ENCODE assay signal across 8 cellular contexts in genomic region chr10:32445036-32445435, GRCh38. TPM values are rescaled to one million over a fixed set of nuclear protein-coding genes. Genes with fewer than 3 reads are reported as not detected.
A peak's percentile ranks its signal among the peaks of the same experiment; 100 is the strongest.
DNase-seq lines count a peak whose midpoint lies in the region; ATAC-seq, FAIRE-seq and TF ChIP-seq lines count a peak whose summit lies in the region.

No MANE protein-coding gene starts in this region.

- no peaks in the 10 kb centered on the region for H3F3A ChIP-seq in smooth muscle cell (ENCODE audit: low read depth)

- no peak overlapping the region for H2AFZ ChIP-seq in fibroblast of lung (ENCODE audit: low read length)
- no peak overlapping the region for H2AFZ ChIP-seq in smooth muscle cell (ENCODE audit: low read depth)

- H3K9me3 ChIP-seq in RWPE2 (ENCODE audit: severe bottlenecking) (no peaks in the 10 kb centered on the region), fibroblast of lung (ENCODE audit: control insufficient read depth, insufficient read depth, low read depth, low read length) (no peaks in the 10 kb centered on the region), smooth muscle cell (replicated peaks; ENCODE audit: low read depth) (no peaks in the 10 kb centered on the region)

- no peak for ATAC-seq in RWPE2 (ENCODE audit: low read depth)
- ATAC-seq in HG03439 (IDR thresholded peaks at IDR 0.05; ENCODE audit: unreplicated experiment), result no peak

- H3K4me1 ChIP-seq in RWPE2 (ENCODE audit: insufficient read depth, poor library complexity, severe bottlenecking) (peaks cover 6% of the 10 kb centered on the region), fibroblast of lung (ENCODE audit: control insufficient read depth, extremely low read depth, insufficient read depth, low read length) (no peaks in the 10 kb centered on the region), smooth muscle cell (ENCODE audit: low read depth) (peaks cover 6% of the 10 kb centered on the region)

- H3K9ac ChIP-seq in fibroblast of lung (ENCODE audit: insufficient read depth, low read length) (no peak overlapping the region), smooth muscle cell (ENCODE audit: low read depth) (no peak overlapping the region)

- 99% methylated on average over 4 of the region's 4 CpGs for WGBS in smooth muscle cell (ENCODE audit: low lambda C conversion rate)

- TF ChIP-seq CTCF in RWPE2 (IDR thresholded peaks at IDR 0.05; ENCODE audit: poor library complexity, severe bottlenecking) (no peak), fibroblast of lung (conservative IDR thresholded peaks at IDR 0.05 in 1 of 2, IDR thresholded peaks at IDR 0.05 in 1 of 2; ENCODE audit: low read depth in 1 of 2, low read length in 2 of 2) (no peak), smooth muscle cell (IDR thresholded peaks at IDR 0.05; ENCODE audit: borderline replicate concordance, insufficient read depth, poor library complexity, severe bottlenecking) (no peak)

- no peaks in the 10 kb centered on the region for H3K27me3 ChIP-seq in RWPE2 (ENCODE audit: insufficient read depth, poor library complexity, severe bottlenecking)
- H3K27me3 ChIP-seq in fibroblast of lung (ENCODE audit: control insufficient read depth, insufficient read depth, low read length), result no peaks in the 10 kb centered on the region
- no peaks in the 10 kb centered on the region for H3K27me3 ChIP-seq in smooth muscle cell (ENCODE audit: low read depth)

- DNase-seq in NCI-H510A treated with DMSO at 0.1 percent for 48 hours (lab: John Stamatoyannopoulos, UW), result peak; percentile 7
- DNase-seq in NCI-H510A (lab: John Stamatoyannopoulos, UW), result no peak
- no peak for DNase-seq in RWPE2 (ENCODE audit: low spot score)
- DNase-seq in fibroblast of lung (ENCODE audit: low read depth in 2 of 2), result peak in 1 of 2 donors; percentile 5
- no peak for DNase-seq in smooth muscle cell (lab: John Stamatoyannopoulos, UW; ENCODE audit: unreplicated experiment)
- no peak for DNase-seq in T1000 (lab: John Stamatoyannopoulos, UW)
- no peak for DNase-seq in HTR-8/SVneo (ENCODE audit: insufficient read length, low spot score)

- no peaks in the 10 kb centered on the region for H3K79me2 ChIP-seq in fibroblast of lung (ENCODE audit: control insufficient read depth, insufficient read depth, low read length)
- peaks cover 15% of the 10 kb centered on the region for H3K79me2 ChIP-seq in smooth muscle cell (ENCODE audit: low read depth)

- FAIRE-seq in HTR-8/SVneo (lab: Jason Lieb, UNC), result no peak

- peak overlapping the region; percentile 96 for H3K4me2 ChIP-seq in fibroblast of lung (ENCODE audit: extremely low read depth, insufficient read depth, low read length)
- peak overlapping the region; percentile 94 for H3K4me2 ChIP-seq in smooth muscle cell

- H4K20me1 ChIP-seq in fibroblast of lung (ENCODE audit: control insufficient read depth, extremely low read depth, insufficient read depth, low read length) (no peaks in the 10 kb centered on the region), smooth muscle cell (ENCODE audit: low read depth) (no peaks in the 10 kb centered on the region)

- H3K27ac ChIP-seq in RWPE2 (ENCODE audit: poor library complexity, severe bottlenecking), result no peak overlapping the region
- H3K27ac ChIP-seq in fibroblast of lung (ENCODE audit: insufficient read depth, low read length), result no peak overlapping the region
- peak overlapping the region; percentile 85 for H3K27ac ChIP-seq in smooth muscle cell (ENCODE audit: low read depth)

- H3K36me3 ChIP-seq in RWPE2 (ENCODE audit: low read depth) (no peaks in the 10 kb centered on the region), fibroblast of lung (ENCODE audit: control insufficient read depth, insufficient read depth, low read length) (no peaks in the 10 kb centered on the region), smooth muscle cell (ENCODE audit: low read depth) (no peaks in the 10 kb centered on the region)

- H3K4me3 ChIP-seq in RWPE2 (ENCODE audit: severe bottlenecking) (peak overlapping the region; percentile 41), fibroblast of lung (replicated peaks in 1 of 4; ENCODE audit: control extremely low read depth in 1 of 4, insufficient read depth in 1 of 4, low read depth in 3 of 4, low read length in 4 of 4) (peak overlapping the region in 3 of 4 experiments; percentile 70 to 97 (median 92)), smooth muscle cell (peak overlapping the region; percentile 74)

RNA-seq across cellular contexts. Expression of gene CCDC7, which starts 0.9 kb away (rescaled TPM):
- 18.0 and 19.5 TPM in 2 replicates for total RNA-seq in fibroblast of lung
- 1.0 TPM in 2 replicates for polyA plus RNA-seq in fibroblast of lung
- 0.66 and 0.78 TPM in 2 replicates for polyA plus RNA-seq in fibroblast of lung (2012)
- polyA minus RNA-seq in fibroblast of lung (ENCODE audit: low replicate concordance), result 0.51 and 1.0 TPM in 2 replicates
- 4.2 and 15.4 TPM in 2 replicates for total RNA-seq in smooth muscle cell
- 1.5 and 2.5 TPM in 2 replicates for polyA plus RNA-seq in smooth muscle cell

Comparison
In these comparisons a context has a peak if more than half of its experiments do, and no peak if none do; other contexts are left out.
1. H3K4me3 ChIP-seq: peak in every context shown above with its lines; median percentile 92 in fibroblast of lung; 74 in smooth muscle cell; 41 in RWPE2.